Comparison of ENCODE assay signal across 11 cellular contexts in genomic region chr5:987761-988160, GRCh38. TPM values are rescaled to one million over a fixed set of nuclear protein-coding genes. Genes with fewer than 3 reads are reported as not detected.
"Had no signal": no experiment of that assay in that cellular context is flagged by ENCODE, and none has a peak within 500 bp of the region (broad histone marks: within the 10 kb centered on the region; RNA-seq: fewer than 3 reads in every experiment).

No MANE protein-coding gene starts in this region.

- H3K27ac ChIP-seq: KMS-11 had no signal

- FAIRE-seq: H1, H54, HTR-8/SVneo had no signal

- H3K4me2 ChIP-seq: GM23338, KMS-11 had no signal

- ATAC-seq: GM23338 had no signal

- H3K27ac Mint-ChIP-seq: GM23338, H9 had no signal

- DNase-seq: H9, HCEC 1CT, IMR-90, Karpas-422, KBM-7 had no signal

- H3K9ac ChIP-seq: KMS-11 had no signal

- H3K4me3 ChIP-seq: GM23338 had no signal

- H3K4me3 Mint-ChIP-seq: GM23338, H9 had no signal

- H2AFZ ChIP-seq: GM23338 had no signal

RNA-seq across cellular contexts. Expression of gene NKD2, which starts 20.8 kb away (rescaled TPM):
- total RNA-seq: IMR-90, LHCN-M2 had no signal
- polyA plus RNA-seq: IMR-90 had no signal
